Comparison of ENCODE assay signal across 22 cellular contexts in genomic region chr13:66922444-66922843, GRCh38.
"Had no signal": no experiment of that assay in that cellular context is flagged by ENCODE, and none has a peak within 500 bp of the region (broad histone marks: within the 10 kb centered on the region; RNA-seq: fewer than 3 reads in every experiment).

No MANE protein-coding gene starts in this region.

- H3K9me3 ChIP-seq: body of pancreas, MG63 had no signal

- H3K27me3 Mint-ChIP-seq: activated CD8-positive, alpha-beta T cell treated with anti-CD3 and anti-CD28 coated beads for 36 hours; activated naive CD4-positive, alpha-beta T cell treated with anti-CD3 and anti-CD28 coated beads, Interleukin-2, amount 50 U/mL, for 24 hours; central memory CD8-positive, alpha-beta T cell had no signal

- H3K27me3 ChIP-seq: body of pancreas, MG63 had no signal

- H3K4me1 ChIP-seq: body of pancreas had no signal

- DNase-seq: activated CD4-positive, alpha-beta T cell treated with anti-CD3 and anti-CD28 coated beads for 4 hours; activated CD8-positive, alpha-beta memory T cell treated with anti-CD3 and anti-CD28 coated beads, Interleukin-2, amount 50 U/mL, for 4 hours; activated CD8-positive, alpha-beta T cell treated with anti-CD3 and anti-CD28 coated beads for 36 hours; activated effector memory CD4-positive, alpha-beta T cell treated with Interleukin-2 at 50 U/mL for 16 hours; activated naive CD4-positive, alpha-beta T cell; aorta; body of pancreas; MG63; MV-4-11; NCI-H1092 treated with DMSO at 0.1 percent for 48 hours; NCI-H1417 treated with DMSO at 0.1 percent for 48 hours; NCI-H187; NCI-H2081; NCI-H2227 treated with DMSO at 0.1 percent for 48 hours; NCI-H510A; NCI-H526 treated with DMSO at 0.1 percent for 48 hours; PC-3; SHP77 had no signal

- H3K4me1 Mint-ChIP-seq: activated naive CD4-positive, alpha-beta T cell treated with anti-CD3 and anti-CD28 coated beads, Interleukin-2, amount 50 U/mL, for 24 hours; central memory CD8-positive, alpha-beta T cell had no signal

- ATAC-seq: activated CD4-positive, CD25-positive, alpha-beta regulatory T cell treated with anti-CD3 and anti-CD28 coated beads, Interleukin-2, amount 50 U/mL, for 24 hours; activated CD8-positive, alpha-beta T cell treated with anti-CD3 and anti-CD28 coated beads for 36 hours; body of pancreas; PC-3 had no signal

- H3K36me3 ChIP-seq: MG63 had no signal

- H3K27ac Mint-ChIP-seq: activated CD8-positive, alpha-beta T cell treated with anti-CD3 and anti-CD28 coated beads for 36 hours; activated naive CD4-positive, alpha-beta T cell treated with anti-CD3 and anti-CD28 coated beads, Interleukin-2, amount 50 U/mL, for 24 hours; T-helper 1 cell treated with Interleukin-12 subunit alpha and Interleukin-12 subunit beta and Interleukin-4 antibody, amounts not matched to agents 30 μg/mL and 1 μg/mL, for 36 hours had no signal

- H3K4me3 ChIP-seq: body of pancreas, MG63 had no signal

- H3K9me3 Mint-ChIP-seq: activated naive CD4-positive, alpha-beta T cell treated with anti-CD3 and anti-CD28 coated beads, Interleukin-2, amount 50 U/mL, for 24 hours; T-helper 1 cell treated with Interleukin-12 subunit alpha and Interleukin-12 subunit beta and Interleukin-4 antibody, amounts not matched to agents 30 μg/mL and 1 μg/mL, for 36 hours had no signal

- H3K4me3 Mint-ChIP-seq: activated CD8-positive, alpha-beta T cell treated with anti-CD3 and anti-CD28 coated beads for 36 hours; activated naive CD4-positive, alpha-beta T cell treated with anti-CD3 and anti-CD28 coated beads, Interleukin-2, amount 50 U/mL, for 24 hours; central memory CD8-positive, alpha-beta T cell; T-helper 1 cell treated with Interleukin-12 subunit alpha and Interleukin-12 subunit beta and Interleukin-4 antibody, amounts not matched to agents 30 μg/mL and 1 μg/mL, for 36 hours had no signal

- H3K27ac ChIP-seq: body of pancreas had no signal

- H3K36me3 Mint-ChIP-seq: activated naive CD4-positive, alpha-beta T cell treated with anti-CD3 and anti-CD28 coated beads, Interleukin-2, amount 50 U/mL, for 24 hours had no signal
